In genomic region chr20:53905019-53905847, GRCh38 we compare ENCODE assay signal across 2 cellular contexts.
TF ChIP-seq lines count a peak whose summit lies in the region.

No MANE protein-coding gene starts in this region.

TF ChIP-seq in HCT116, 20 proteins besides CTCF, POLR2A, EP300 and RAD21 (continued from another document):
- no peak for TF ChIP-seq EGR1 (IDR thresholded peaks at IDR 0.05; ENCODE audit: low read depth)
- TF ChIP-seq JUND (IDR thresholded peaks at IDR 0.05), result no peak
- TF ChIP-seq FOSL1 (IDR thresholded peaks at IDR 0.05; ENCODE audit: low read depth), result no peak
- no peak for TF ChIP-seq SIN3A (IDR thresholded peaks at IDR 0.05; ENCODE audit: low read depth)
- TF ChIP-seq SP1 (IDR thresholded peaks at IDR 0.05; ENCODE audit: low read depth), result no peak
- TF ChIP-seq TCF7L2 (IDR thresholded peaks at IDR 0.05; ENCODE audit: borderline replicate concordance, extremely low read depth, insufficient read depth, insufficient read length), result no peak
- no peak for TF ChIP-seq REST (IDR thresholded peaks at IDR 0.05; ENCODE audit: low read depth)
- no peak for TF ChIP-seq CBX3 (IDR thresholded peaks at IDR 0.05; ENCODE audit: low read depth)
- no peak for TF ChIP-seq MAX (IDR thresholded peaks at IDR 0.05)
- TF ChIP-seq SRF (IDR thresholded peaks at IDR 0.05; ENCODE audit: low read depth), result no peak

TF ChIP-seq in IMR-90, 13 proteins besides CTCF, POLR2A, EP300 and RAD21 (continued from another document):
- TF ChIP-seq RCOR1 (IDR thresholded peaks at IDR 0.05; ENCODE audit: insufficient replicate concordance, low read length), result no peak
- no peak for TF ChIP-seq MAZ (IDR thresholded peaks at IDR 0.05; ENCODE audit: borderline replicate concordance, low read depth, low read length)
- TF ChIP-seq MAFK (IDR thresholded peaks at IDR 0.05; ENCODE audit: low read depth, low read length), result no peak
- TF ChIP-seq MXI1 (IDR thresholded peaks at IDR 0.05; ENCODE audit: borderline replicate concordance, low read depth, low read length), result no peak
- TF ChIP-seq SMC3 (IDR thresholded peaks at IDR 0.05; ENCODE audit: low read depth, low read length), result no peak
- no peak for TF ChIP-seq BHLHE40 (IDR thresholded peaks at IDR 0.05; ENCODE audit: low read depth, low read length)
- TF ChIP-seq FOS (IDR thresholded peaks at IDR 0.05; ENCODE audit: low read depth, low read length), result no peak
- TF ChIP-seq USF2 (IDR thresholded peaks at IDR 0.05; ENCODE audit: low read depth, low read length), result no peak
- no peak for TF ChIP-seq ELK1 (IDR thresholded peaks at IDR 0.05; ENCODE audit: borderline replicate concordance, low read depth, low read length)
